ENCODE assay signal across 11 cellular contexts in the genomic region with DNA sequence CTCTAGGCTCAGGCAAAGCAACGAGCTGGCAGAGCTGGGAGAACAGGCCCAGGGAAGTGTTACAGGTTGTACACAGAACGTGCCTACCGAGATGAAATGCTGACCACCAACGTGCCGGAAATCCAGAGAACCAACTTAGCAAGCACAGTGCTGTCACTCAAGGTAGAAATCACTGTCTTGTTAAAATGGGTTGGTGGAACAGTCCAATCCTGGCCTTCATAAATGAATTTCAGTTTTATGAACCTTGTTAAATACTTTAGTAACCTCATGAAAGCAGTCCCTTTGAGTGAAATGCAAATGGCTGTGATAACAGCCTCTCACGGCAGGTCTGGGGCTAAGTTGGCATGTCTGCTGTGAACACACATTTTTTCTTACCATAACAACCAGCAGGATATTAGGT. TPM values are rescaled to one million over a fixed set of nuclear protein-coding genes. Genes with fewer than 3 reads are reported as not detected.
A peak's percentile ranks its signal among the peaks of the same experiment; 100 is the strongest.
DNase-seq lines count a peak whose midpoint lies in the region; TF ChIP-seq lines count a peak whose summit lies in the region.
"Had no signal": no experiment of that assay in that cellular context is flagged by ENCODE, and none has a peak within 500 bp of the region (broad histone marks: within the 10 kb centered on the region; RNA-seq: fewer than 3 reads in every experiment).

No MANE protein-coding gene starts in this region.

- H3K4me3 ChIP-seq in GM12864 (ENCODE audit: low read depth, low read length), result no peak overlapping the region
- H3K4me3 ChIP-seq in LNCaP clone FGC (ENCODE audit: low read depth, low read length), result no peak overlapping the region

- TF ChIP-seq CTCF in GM12864 (IDR thresholded peaks at IDR 0.05; ENCODE audit: low read depth, low read length, missing control alignments), result no peak
- TF ChIP-seq CTCF in GM20000 (IDR thresholded peaks at IDR 0.05; ENCODE audit: extremely low read depth, missing control alignments), result no peak
- no peak for TF ChIP-seq CTCF in LNCaP clone FGC (IDR thresholded peaks at IDR 0.05; ENCODE audit: control insufficient read depth, extremely low read depth, insufficient read depth)

- DNase-seq in GM12864 (ENCODE audit: low read depth), result peak; percentile 19
- peak; percentile 28 for DNase-seq in GM20000 (ENCODE audit: low spot score)
- peak; percentile 81 for DNase-seq in LNCaP clone FGC (ENCODE audit: low read depth)
- peak; percentile 22 to 32 for DNase-seq in lung microvascular endothelial cell (ENCODE audit: low read depth in 2 of 2)
- no peak for DNase-seq in hypothalamus (lab: John Stamatoyannopoulos, UW)
- DNase-seq in A172 (ENCODE audit: low spot score), result no peak
- DNase-seq in SW480 (ENCODE audit: low spot score), result no peak
- no peak for DNase-seq in NAMALWA (ENCODE audit: low spot score)
- DNase-seq: activated CD8-positive, alpha-beta memory T cell treated with anti-CD3 and anti-CD28 coated beads, Interleukin-2, amount 50 U/mL, for 4 hours; CD4-positive, alpha-beta T cell; NCI-H510A treated with DMSO at 0.1 percent for 48 hours had no signal

RNA-seq across cellular contexts. Expression of a gene that starts 29.0 kb away (rescaled TPM):
- total RNA-seq in lung microvascular endothelial cell, result 2.4 and 4.4 TPM in 2 replicates
- 13.4 and 14.4 TPM in 2 replicates for total RNA-seq in A172 (2014; rRNA removed; shearing (Covaris generic))
- total RNA-seq: CD4-positive, alpha-beta T cell had no signal

RNA-seq across cellular contexts. Expression of a gene that starts 33.4 kb away (rescaled TPM):
- 34.4 and 48.2 TPM in 2 replicates for total RNA-seq in lung microvascular endothelial cell
- total RNA-seq in A172 (2014; rRNA removed; shearing (Covaris generic)), result 45.7 and 52.3 TPM in 2 replicates

Comparison
In these comparisons a context has a peak if more than half of its experiments do, and no peak if none do; other contexts are left out.
1. DNase-seq: peak in GM12864 (single experiment), GM20000 (single experiment), LNCaP clone FGC (single experiment) and lung microvascular endothelial cell (2 of 2); none in hypothalamus (0 of 51), A172 (single experiment), SW480 (single experiment) and NAMALWA (single experiment).